Comparison of ENCODE assay signal across 8 cellular contexts in genomic region chr9:86944974-86945867, GRCh38. TPM values are rescaled to one million over a fixed set of nuclear protein-coding genes. Genes with fewer than 3 reads are reported as not detected.
DNase-seq lines count a peak whose midpoint lies in the region; ATAC-seq lines count a peak whose summit lies in the region.

No MANE protein-coding gene starts in this region.

- H3K36me3 ChIP-seq in CD4-positive, alpha-beta memory T cell (ENCODE audit: insufficient read depth, low read length) = no peaks in the 10 kb centered on the region
- H3K36me3 ChIP-seq in SK-N-MC (ENCODE audit: insufficient read depth, low read length) (peaks cover 26% of the 10 kb centered on the region), trophoblast cell (ENCODE audit: control insufficient read depth in 1 of 2, insufficient read depth in 2 of 2, low read length in 2 of 2) (no peaks in the 10 kb centered on the region)

- H3K27me3 ChIP-seq in CD4-positive, alpha-beta memory T cell (ENCODE audit: insufficient read depth, low read length) = peaks cover 38% of the 10 kb centered on the region
- no peaks in the 10 kb centered on the region for H3K27me3 ChIP-seq in trophoblast cell (ENCODE audit: insufficient read depth, low read length)

- H3K23ac ChIP-seq in trophoblast cell (ENCODE audit: low read length) = no peak overlapping the region

- peak overlapping the region; percentile 23 to 60 for H3K4me3 ChIP-seq in CD4-positive, alpha-beta memory T cell (ENCODE audit: low read length in 2 of 2)
- H3K4me3 ChIP-seq in SK-N-MC (peak overlapping the region; percentile 99), trophoblast cell (ENCODE audit: low read depth, low read length) (peak overlapping the region; percentile 97)

- peak overlapping the region; percentile 91 for H3K4me2 ChIP-seq in trophoblast cell (ENCODE audit: low read length)

- POLR2A ChIA-PET in CD4-positive, alpha-beta memory T cell (lab: Charles Lee; ENCODE audit: partially characterized antibody) = interaction anchor here (0.6 kb wide), 1 partner anchor 37 kb away, joined by 3 read pairs; no protein-coding TSS in a partner anchor

- peak overlapping the region; percentile 87 for H3K4ac ChIP-seq in trophoblast cell (ENCODE audit: low read depth, low read length)

- DNase-seq in CD4-positive, alpha-beta memory T cell = no peak
- DNase-seq in SK-N-MC (ENCODE audit: low read depth, low spot score) = no peak
- DNase-seq in foreskin melanocyte = peak; percentile 17
- DNase-seq in trophoblast cell = no peak
- DNase-seq in NCI-H774 (lab: John Stamatoyannopoulos, UW) = no peak
- no peak for DNase-seq in RPMI8226

- intact Hi-C loops in CD4-positive, alpha-beta memory T cell (cut with micrococcal nuclease) = loop anchor here (5.0 kb wide), 5 partner anchors 377 to 1442 kb away; partner anchors contain the start of genes CDK20, NAA35 and SPIN1

- H3K4me1 Mint-ChIP-seq in CD4-positive, alpha-beta memory T cell = peaks cover 10 to 21% (median 11%) of the 10 kb centered on the region in 4 donors

- H3K9ac ChIP-seq in SK-N-MC (ENCODE audit: insufficient read length) = peak overlapping the region; percentile 99
- peak overlapping the region; percentile 87 for H3K9ac ChIP-seq in trophoblast cell (ENCODE audit: low read length)

- H3K14ac ChIP-seq in trophoblast cell (ENCODE audit: low read length) = peak overlapping the region; percentile 83

- H3K79me1 ChIP-seq in trophoblast cell (ENCODE audit: low read length) = peaks cover 20% of the 10 kb centered on the region

- H2BK5ac ChIP-seq in trophoblast cell (ENCODE audit: low read depth, low read length, poor library complexity) = peak overlapping the region; percentile 32

- H2AFZ ChIP-seq in trophoblast cell (ENCODE audit: insufficient read depth, low read length, poor library complexity) = peak overlapping the region; percentile 41

- peak overlapping the region; percentile 47 for H2AK5ac ChIP-seq in trophoblast cell (ENCODE audit: low read length)

- H3K9me3 ChIP-seq in CD4-positive, alpha-beta memory T cell (ENCODE audit: control insufficient read depth in 1 of 2, low read length in 2 of 2) = no peaks in the 10 kb centered on the region
- no peaks in the 10 kb centered on the region; the same call in 1 of the 2 replicates for H3K9me3 ChIP-seq in SK-N-MC (ENCODE audit: low read depth, low read length)
- peaks cover 3% of the 10 kb centered on the region for H3K9me3 ChIP-seq in trophoblast cell (ENCODE audit: insufficient read depth, low read depth, low read length)

- peak overlapping the region; percentile 84 for H4K91ac ChIP-seq in trophoblast cell (ENCODE audit: low read depth, low read length)

- peak overlapping the region in 2 of 7 donors; percentile 38 to 47 for H3K27ac Mint-ChIP-seq in CD4-positive, alpha-beta memory T cell

- WGBS in trophoblast cell (ENCODE audit: extremely low coverage, insufficient coverage, insufficient read length) = no CpG with 5 or more reads among the region's 41 CpGs

- H4K8ac ChIP-seq in trophoblast cell (ENCODE audit: low read depth, low read length) = peak overlapping the region; percentile 44

- peaks cover 0 to 3% of the 10 kb centered on the region in 2 donors for H3K36me3 Mint-ChIP-seq in CD4-positive, alpha-beta memory T cell

- no peak for ATAC-seq in HG02852 (IDR thresholded peaks at IDR 0.05; ENCODE audit: unreplicated experiment)
- ATAC-seq in GM19023 (IDR thresholded peaks at IDR 0.05; ENCODE audit: unreplicated experiment) = no peak

- peaks cover 17% of the 10 kb centered on the region for H3K79me2 ChIP-seq in trophoblast cell (ENCODE audit: control insufficient read depth, insufficient read depth, low read length, poor library complexity)

- CTCF ChIA-PET in CD4-positive, alpha-beta memory T cell (lab: Charles Lee; ENCODE audit: partially characterized antibody) = no interaction called here

- no peaks in the 10 kb centered on the region for H3K9me3 Mint-ChIP-seq in CD4-positive, alpha-beta memory T cell

- peak overlapping the region; percentile 78 for H3K18ac ChIP-seq in trophoblast cell (ENCODE audit: low read length)

- peak overlapping the region; percentile 28 for H2BK12ac ChIP-seq in trophoblast cell (ENCODE audit: low read length)

- H2BK120ac ChIP-seq in trophoblast cell (ENCODE audit: insufficient read depth, low read length, poor library complexity) = peak overlapping the region; percentile 28

- H3K4me1 ChIP-seq in CD4-positive, alpha-beta memory T cell (ENCODE audit: insufficient read depth, low read length) = peaks cover 14% of the 10 kb centered on the region
- H3K4me1 ChIP-seq in trophoblast cell (ENCODE audit: control insufficient read depth in 1 of 2, insufficient read depth in 2 of 2, low read length in 2 of 2) = peaks cover 0 to 2% of the 10 kb centered on the region in 2 experiments

- peak overlapping the region; percentile 72 to 81 (median 77) for H3K4me3 Mint-ChIP-seq in CD4-positive, alpha-beta memory T cell

- H3K27me3 Mint-ChIP-seq in CD4-positive, alpha-beta memory T cell = peaks cover 23 to 33% of the 10 kb centered on the region in 2 donors

- H4K12ac ChIP-seq in trophoblast cell (ENCODE audit: low read depth, low read length) = peak overlapping the region; percentile 20

- H3K27ac ChIP-seq in CD4-positive, alpha-beta memory T cell (ENCODE audit: low read depth, low read length) = no peak overlapping the region
- H3K27ac ChIP-seq in SK-N-MC = peak overlapping the region; percentile 98
- H3K27ac ChIP-seq in trophoblast cell (ENCODE audit: low read depth, low read length) = peak overlapping the region; percentile 94

RNA-seq across cellular contexts. Expression of gene GAS1, which starts 2.1 kb away (rescaled TPM):
- under 1 TPM; 0.79 to 0.97 TPM for total RNA-seq in CD4-positive, alpha-beta memory T cell
- under 1 TPM; 0.27 to 0.75 TPM for polyA plus RNA-seq in CD4-positive, alpha-beta memory T cell
- polyA plus RNA-seq in trophoblast cell (2013) = 15.3 and 18.3 TPM in 2 replicates

Comparison
In these comparisons a context has a peak if more than half of its experiments do, and no peak if none do; other contexts are left out.
1. H3K4me3 ChIP-seq: peak in every context shown above with its lines; median percentile 99 in SK-N-MC; 97 in trophoblast cell; 42 in CD4-positive, alpha-beta memory T cell.